9 cellular contexts compared by ENCODE assay signal in genomic region chr15:98952381-98952803, GRCh38. TPM values are rescaled to one million over a fixed set of nuclear protein-coding genes. Genes with fewer than 3 reads are reported as not detected.
DNase-seq lines count a peak whose midpoint lies in the region; ATAC-seq lines count a peak whose summit lies in the region.
"Had no signal": no experiment of that assay in that cellular context is flagged by ENCODE, and none has a peak within 500 bp of the region (broad histone marks: within the 10 kb centered on the region; RNA-seq: fewer than 3 reads in every experiment).

No MANE protein-coding gene starts in this region.

- peaks cover 18% of the 10 kb centered on the region for H3K4me1 Mint-ChIP-seq in activated naive CD4-positive, alpha-beta T cell treated with anti-CD3 and anti-CD28 coated beads for 36 hours (ENCODE audit: low read depth)
- H3K4me1 Mint-ChIP-seq in stimulated activated naive CD8-positive, alpha-beta T cell treated with anti-CD3 and anti-CD28 coated beads, Interleukin-15, amount 100 ng/mL, for 72 hours, result peaks cover 27% of the 10 kb centered on the region

- peak; percentile 37 for DNase-seq in activated naive CD4-positive, alpha-beta T cell treated with anti-CD3 and anti-CD28 coated beads for 36 hours
- no peak for DNase-seq in activated naive CD4-positive, alpha-beta T cell treated with anti-CD3 and anti-CD28 coated beads, Interleukin-2, amount 50 U/mL, for 16 hours
- DNase-seq in activated naive CD4-positive, alpha-beta T cell treated with anti-CD3 and anti-CD28 coated beads, Interleukin-2, amount 50 U/mL, for 72 hours (ENCODE audit: low spot score in 2 of 2), result peak in 1 of 2 donors; percentile 26
- DNase-seq in stimulated activated naive CD8-positive, alpha-beta T cell treated with anti-CD3 and anti-CD28 coated beads, Interleukin-15, amount 100 ng/mL, for 72 hours, result peak; percentile 18 to 47
- DNase-seq in hypothalamus (lab: John Stamatoyannopoulos, UW), result no peak
- no peak for DNase-seq in germinal center (ENCODE audit: low spot score)
- no peak for DNase-seq in HCEC 1CT

- H3K27ac Mint-ChIP-seq in activated naive CD4-positive, alpha-beta T cell treated with anti-CD3 and anti-CD28 coated beads for 36 hours, result peak overlapping the region; percentile 61
- peak overlapping the region; percentile 84 to 90 for H3K27ac Mint-ChIP-seq in activated naive CD4-positive, alpha-beta T cell treated with anti-CD3 and anti-CD28 coated beads, Interleukin-2, amount 50 U/mL, for 72 hours
- H3K27ac Mint-ChIP-seq in stimulated activated naive CD8-positive, alpha-beta T cell treated with anti-CD3 and anti-CD28 coated beads, Interleukin-15, amount 100 ng/mL, for 72 hours, result peak overlapping the region in 1 of 2 donors; percentile 92

- CTCF ChIA-PET in activated naive CD4-positive, alpha-beta T cell treated with anti-CD3 and anti-CD28 coated beads for 36 hours (lab: Charles Lee), result interaction anchor here (0.8 kb wide), 1 partner anchor 124 kb away, joined by 3 read pairs; no protein-coding TSS in a partner anchor

- H3K9me3 Mint-ChIP-seq in activated naive CD4-positive, alpha-beta T cell treated with anti-CD3 and anti-CD28 coated beads for 36 hours, result no peaks in the 10 kb centered on the region
- H3K9me3 Mint-ChIP-seq in activated naive CD4-positive, alpha-beta T cell treated with anti-CD3 and anti-CD28 coated beads, Interleukin-2, amount 50 U/mL, for 72 hours, result no peaks in the 10 kb centered on the region
- H3K9me3 Mint-ChIP-seq in stimulated activated naive CD8-positive, alpha-beta T cell treated with anti-CD3 and anti-CD28 coated beads, Interleukin-15, amount 100 ng/mL, for 72 hours, result no peaks in the 10 kb centered on the region

- no peak overlapping the region for H3K4me3 Mint-ChIP-seq in activated naive CD4-positive, alpha-beta T cell treated with anti-CD3 and anti-CD28 coated beads for 36 hours
- H3K4me3 Mint-ChIP-seq in stimulated activated naive CD8-positive, alpha-beta T cell treated with anti-CD3 and anti-CD28 coated beads, Interleukin-15, amount 100 ng/mL, for 72 hours, result peak overlapping the region; percentile 41 to 67

- peaks cover 30% of the 10 kb centered on the region for H3K36me3 Mint-ChIP-seq in activated naive CD4-positive, alpha-beta T cell treated with anti-CD3 and anti-CD28 coated beads for 36 hours (ENCODE audit: low read depth)
- peaks cover 5 to 18% of the 10 kb centered on the region in 2 donors for H3K36me3 Mint-ChIP-seq in activated naive CD4-positive, alpha-beta T cell treated with anti-CD3 and anti-CD28 coated beads, Interleukin-2, amount 50 U/mL, for 72 hours

- intact Hi-C loops in activated naive CD4-positive, alpha-beta T cell treated with anti-CD3 and anti-CD28 coated beads for 36 hours (cut with micrococcal nuclease), result no loop called here

- ATAC-seq in HG03025 (IDR thresholded peaks at IDR 0.05; ENCODE audit: low FRiP score, unreplicated experiment), result peak; percentile 96
- ATAC-seq in activated naive CD4-positive, alpha-beta T cell treated with anti-CD3 and anti-CD28 coated beads, Interleukin-2, amount 50 U/mL, for 72 hours, result peak; percentile 72 to 85
- ATAC-seq in stimulated activated naive CD8-positive, alpha-beta T cell treated with anti-CD3 and anti-CD28 coated beads, Interleukin-15, amount 100 ng/mL, for 72 hours, result peak; percentile 88

- no peaks in the 10 kb centered on the region for H3K27me3 Mint-ChIP-seq in activated naive CD4-positive, alpha-beta T cell treated with anti-CD3 and anti-CD28 coated beads for 36 hours (ENCODE audit: low read depth)
- no peaks in the 10 kb centered on the region for H3K27me3 Mint-ChIP-seq in stimulated activated naive CD8-positive, alpha-beta T cell treated with anti-CD3 and anti-CD28 coated beads, Interleukin-15, amount 100 ng/mL, for 72 hours

RNA-seq across cellular contexts. Expression of gene PGPEP1L, which starts 55.2 kb away (rescaled TPM):
- not detected for total RNA-seq in activated naive CD4-positive, alpha-beta T cell treated with anti-CD3 and anti-CD28 coated beads for 36 hours
- total RNA-seq in activated naive CD4-positive, alpha-beta T cell treated with anti-CD3 and anti-CD28 coated beads, Interleukin-2, amount 50 U/mL, for 72 hours, result not detected
- total RNA-seq: T-helper 2 cell treated with Interferon-gamma antibody and Interleukin-4, amounts not matched to agents 100 ng/mL and 5 ng/mL, for 36 hours had no signal

Comparison
In these comparisons a context has a peak if more than half of its experiments do, and no peak if none do; other contexts are left out.
1. DNase-seq: peak in activated naive CD4-positive, alpha-beta T cell treated with anti-CD3 and anti-CD28 coated beads for 36 hours (single experiment) and stimulated activated naive CD8-positive, alpha-beta T cell treated with anti-CD3 and anti-CD28 coated beads, Interleukin-15, amount 100 ng/mL, for 72 hours (2 of 2); none in activated naive CD4-positive, alpha-beta T cell treated with anti-CD3 and anti-CD28 coated beads, Interleukin-2, amount 50 U/mL, for 16 hours (single experiment), hypothalamus (0 of 51), germinal center (single experiment) and HCEC 1CT (single experiment).
2. Peak in every context shown above with its lines, with median percentiles within 50 percentile points of each other: ATAC-seq.